ENCODE assay signal across 8 cellular contexts in the genomic region with DNA sequence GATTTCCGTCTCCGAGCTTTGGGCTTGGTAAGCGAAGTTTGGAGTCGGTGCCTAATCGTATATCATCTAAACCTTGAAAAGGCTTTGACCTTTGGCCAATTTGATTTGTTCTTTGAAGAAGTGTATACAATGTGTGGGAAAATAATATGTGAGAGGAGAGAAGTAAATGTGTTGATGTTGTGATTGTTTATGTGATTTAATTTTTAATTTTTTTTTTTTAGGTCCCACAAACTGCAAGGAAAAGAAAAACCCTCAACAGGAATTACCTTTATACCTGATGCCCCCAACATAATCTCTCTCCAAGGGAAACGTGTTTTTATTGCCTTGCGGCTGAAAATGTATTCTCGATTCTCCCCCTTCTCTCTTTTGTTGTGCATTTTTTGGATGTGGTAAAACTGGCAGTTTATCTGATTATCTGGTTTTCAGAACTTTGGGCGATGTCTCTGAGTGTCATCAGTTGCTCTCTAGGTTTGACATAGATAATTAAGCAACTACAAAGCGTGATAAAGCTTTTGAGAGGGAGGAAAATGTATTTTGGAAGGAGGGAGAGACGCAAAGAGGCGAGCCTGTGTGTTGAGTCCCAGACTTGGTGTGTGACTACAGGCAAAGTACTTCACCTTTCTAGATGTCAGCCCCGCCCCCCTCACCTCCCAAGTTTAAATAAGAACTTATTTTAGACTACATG. TPM values are rescaled to one million over a fixed set of nuclear protein-coding genes. Genes with fewer than 3 reads are reported as not detected.
DNase-seq lines count a peak whose midpoint lies in the region; ATAC-seq, FAIRE-seq and TF ChIP-seq lines count a peak whose summit lies in the region.

No MANE protein-coding gene starts in this region.

- H4K5ac ChIP-seq in mesendoderm (ENCODE audit: low read length) = no peak overlapping the region

- H3K36me3 ChIP-seq in mesendoderm (ENCODE audit: control insufficient read depth, insufficient read depth, low read length) = no peaks in the 10 kb centered on the region
- H3K36me3 ChIP-seq in testis (ENCODE audit: low read depth, missing control alignments) = no peaks in the 10 kb centered on the region

- peak; percentile 38 for FAIRE-seq in H54 (lab: Jason Lieb, UNC)

- H3K79me2 ChIP-seq in mesendoderm (ENCODE audit: control insufficient read depth, insufficient read depth, low read length) = peaks cover 24% of the 10 kb centered on the region

- TF ChIP-seq POLR2A in H54 (IDR thresholded peaks at IDR 0.05; ENCODE audit: low read depth, low read length) (no peak), testis (IDR thresholded peaks at IDR 0.05) (no peak)

- peak overlapping the region; percentile 88 for H3K56ac ChIP-seq in mesendoderm (ENCODE audit: low read length)

- H3K27ac ChIP-seq in mesendoderm (ENCODE audit: low read depth, low read length) (peak overlapping the region; percentile 94), testis (peak overlapping the region; percentile 99 to 100)

- H3K9ac ChIP-seq in mesendoderm (ENCODE audit: low read length) = peak overlapping the region; percentile 69

- peak overlapping the region; percentile 63 for H3K4me2 ChIP-seq in mesendoderm (ENCODE audit: low read length)

- H2BK15ac ChIP-seq in mesendoderm (replicated peaks; ENCODE audit: low read depth) = no peak overlapping the region

- H2AK5ac ChIP-seq in mesendoderm (ENCODE audit: low read length) = no peak overlapping the region

- H3K27me3 ChIP-seq in mesendoderm (ENCODE audit: insufficient read depth, low read length, poor library complexity) (no peaks in the 10 kb centered on the region), testis (no peaks in the 10 kb centered on the region)

- DNase-seq in H54 (ENCODE audit: insufficient read length, low spot score) = no peak
- peak; percentile 12 for DNase-seq in T follicular helper cell (ENCODE audit: low read depth)
- DNase-seq in cardiac fibroblast (ENCODE audit: low read depth in 2 of 2) = peak in 1 of 2 donors; percentile 18
- DNase-seq in mesendoderm = peak; percentile 37
- DNase-seq in testis = peak; percentile 57
- DNase-seq in NCI-H1436 treated with DMSO at 0.1 percent for 48 hours (lab: John Stamatoyannopoulos, UW) = no peak
- DNase-seq in middle frontal gyrus (ENCODE audit: extremely low spot score, low spot score) = no peak

- no peak overlapping the region for H2BK5ac ChIP-seq in mesendoderm (ENCODE audit: low read length)

- H3K4me3 ChIP-seq in cardiac fibroblast (replicated peaks in 1 of 2; ENCODE audit: low read depth in 2 of 2, low read length in 2 of 2) (peak overlapping the region; percentile 45 to 60), mesendoderm (ENCODE audit: low read length) (peak overlapping the region; percentile 48), testis (peak overlapping the region; percentile 90 to 96)

- H2BK120ac ChIP-seq in mesendoderm (ENCODE audit: low read depth, low read length) = no peak overlapping the region

- H3K4me1 ChIP-seq in mesendoderm (ENCODE audit: control insufficient read depth, low read depth, low read length) (no peaks in the 10 kb centered on the region), testis (peaks cover 7% of the 10 kb centered on the region)

- no peak for ATAC-seq in HG02970 (IDR thresholded peaks at IDR 0.05; ENCODE audit: low FRiP score, unreplicated experiment)

- TF ChIP-seq CTCF in cardiac fibroblast (IDR thresholded peaks at IDR 0.05; ENCODE audit: low read depth, low read length) (no peak), testis (IDR thresholded peaks at IDR 0.05) (no peak)

- H3K18ac ChIP-seq in mesendoderm (ENCODE audit: low read length) = no peak overlapping the region

- peak overlapping the region; percentile 9 for H3K4ac ChIP-seq in mesendoderm (ENCODE audit: low read depth, low read length)

- intact Hi-C loops in testis (cut with DNase I; ENCODE audit: low total_unique reads) = loop anchor here (5.0 kb wide), 1 partner anchor 200 kb away; no protein-coding TSS in a partner anchor

- no peak overlapping the region for H3K23ac ChIP-seq in mesendoderm (ENCODE audit: low read length)

- no CpG with 5 or more reads among the region's 13 CpGs for WGBS in mesendoderm (ENCODE audit: extremely low coverage, insufficient coverage, low lambda C conversion rate)
- WGBS in testis, 2 donors = 25 to 28% methylated on average over 13 of the region's 13 CpGs

- no peaks in the 10 kb centered on the region for H3K9me3 ChIP-seq in testis

- no peaks in the 10 kb centered on the region for H3K79me1 ChIP-seq in mesendoderm (ENCODE audit: low read length)

- H4K8ac ChIP-seq in mesendoderm (ENCODE audit: low read depth, low read length) = no peak overlapping the region

RNA-seq across cellular contexts. Expression of a gene that starts 0.9 kb away (rescaled TPM):
- 30.2 TPM for polyA plus RNA-seq in mesendoderm (2013, experiment 1 of 2)
- polyA plus RNA-seq in mesendoderm (2013, experiment 2 of 2) = 27.9 TPM
- total RNA-seq in testis = 100 to 1,000 TPM in 1 of 2 donors, 10 to 100 TPM in 1; 96.0 to 101 TPM
- polyA plus RNA-seq in testis (ENCODE audit: insufficient read depth, low read depth, low replicate concordance) = 87.6 TPM

Comparison
In these comparisons a context has a peak if more than half of its experiments do, and no peak if none do; other contexts are left out.
1. DNase-seq: peak in T follicular helper cell (single experiment), mesendoderm (single experiment) and testis (single experiment); none in H54 (single experiment), NCI-H1436 treated with DMSO at 0.1 percent for 48 hours (single experiment) and middle frontal gyrus (single experiment).
2. Peak in every context shown above with its lines, with median percentiles within 50 percentile points of each other: H3K4me3 ChIP-seq.